10 cellular contexts compared by ENCODE assay signal in the genomic region with DNA sequence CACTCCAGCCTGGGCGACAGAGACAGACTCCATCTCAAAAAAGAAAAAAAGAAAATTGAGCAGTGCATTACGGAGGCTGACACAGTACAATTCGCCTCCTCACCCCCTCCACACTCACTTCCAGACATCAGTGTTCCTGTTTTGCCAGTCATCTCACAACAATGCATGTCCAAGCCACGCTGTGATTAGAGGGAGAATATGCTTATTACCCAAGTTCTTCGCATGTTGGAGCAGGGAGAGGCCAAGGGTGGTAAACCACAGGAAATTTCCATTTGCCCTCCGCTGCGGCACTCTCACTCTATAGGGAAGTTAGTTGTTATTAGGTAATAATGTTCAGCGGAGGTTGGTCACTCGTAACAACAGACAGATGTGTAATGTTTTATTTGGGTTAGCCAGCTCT. TPM values are rescaled to one million over a fixed set of nuclear protein-coding genes. Genes with fewer than 3 reads are reported as not detected.
DNase-seq lines count a peak whose midpoint lies in the region; TF ChIP-seq lines count a peak whose summit lies in the region.
"Had no signal": no experiment of that assay in that cellular context is flagged by ENCODE, and none has a peak within 500 bp of the region (broad histone marks: within the 10 kb centered on the region; RNA-seq: fewer than 3 reads in every experiment).

No MANE protein-coding gene starts in this region.

- DNase-seq in GM03348 (ENCODE audit: low spot score): peak; percentile 88
- peak; percentile 95 for DNase-seq in RWPE1 (ENCODE audit: low spot score)
- DNase-seq in fibroblast of gingiva (ENCODE audit: low read depth): peak; percentile 100
- DNase-seq in renal cortical epithelial cell (ENCODE audit: low read depth): peak; percentile 99
- no peak for DNase-seq in GM10266 (ENCODE audit: extremely low spot score)
- DNase-seq in hippocampal formation (lab: John Stamatoyannopoulos, UW): no peak
- DNase-seq in NCI-H446 treated with DMSO at 0.1 percent for 48 hours (lab: John Stamatoyannopoulos, UW): no peak
- no peak for DNase-seq in stimulated activated CD8-positive, alpha-beta memory T cell treated with anti-CD3 and anti-CD28 coated beads, Interleukin-4, amount 100 ng/mL, for 48 hours
- DNase-seq: activated CD8-positive, alpha-beta memory T cell treated with anti-CD3 and anti-CD28 coated beads, Interleukin-2, amount 10 ng/mL, durations not matched to agents 7 days and 5 days; gastrocnemius medialis had no signal

- CTCF ChIA-PET in RWPE1 (lab: Yijun Ruan, JAX): no interaction called here

- TF ChIP-seq CTCF in RWPE1 (conservative IDR thresholded peaks at IDR 0.05; ENCODE audit: low read depth) (no peak), GM10266 (IDR thresholded peaks at IDR 0.05; ENCODE audit: control insufficient read depth, insufficient read depth, low read depth, missing control alignments) (no peak)

- POLR2A ChIA-PET in RWPE1 (lab: Yijun Ruan, JAX; ENCODE audit: low non-redundant PET): no interaction called here

- peak overlapping the region; percentile 98 for H3K27ac ChIP-seq in RWPE1
- H3K27ac ChIP-seq: gastrocnemius medialis had no signal

RNA-seq across cellular contexts. Expression of a gene that starts 32.9 kb away (rescaled TPM):
- total RNA-seq in renal cortical epithelial cell: 172 and 319 TPM in 2 replicates
- total RNA-seq: activated CD8-positive, alpha-beta memory T cell treated with anti-CD3 and anti-CD28 coated beads, Interleukin-2, amount 10 ng/mL, durations not matched to agents 7 days and 5 days had no signal

Comparison
In these comparisons a context has a peak if more than half of its experiments do, and no peak if none do; other contexts are left out.
1. DNase-seq: peak in GM03348 (single experiment), RWPE1 (single experiment), fibroblast of gingiva (single experiment) and renal cortical epithelial cell (single experiment); none in GM10266 (single experiment), hippocampal formation (0 of 2), NCI-H446 treated with DMSO at 0.1 percent for 48 hours (single experiment) and stimulated activated CD8-positive, alpha-beta memory T cell treated with anti-CD3 and anti-CD28 coated beads, Interleukin-4, amount 100 ng/mL, for 48 hours (single experiment).